Comparison of ENCODE assay signal across 14 cellular contexts in the genomic region with DNA sequence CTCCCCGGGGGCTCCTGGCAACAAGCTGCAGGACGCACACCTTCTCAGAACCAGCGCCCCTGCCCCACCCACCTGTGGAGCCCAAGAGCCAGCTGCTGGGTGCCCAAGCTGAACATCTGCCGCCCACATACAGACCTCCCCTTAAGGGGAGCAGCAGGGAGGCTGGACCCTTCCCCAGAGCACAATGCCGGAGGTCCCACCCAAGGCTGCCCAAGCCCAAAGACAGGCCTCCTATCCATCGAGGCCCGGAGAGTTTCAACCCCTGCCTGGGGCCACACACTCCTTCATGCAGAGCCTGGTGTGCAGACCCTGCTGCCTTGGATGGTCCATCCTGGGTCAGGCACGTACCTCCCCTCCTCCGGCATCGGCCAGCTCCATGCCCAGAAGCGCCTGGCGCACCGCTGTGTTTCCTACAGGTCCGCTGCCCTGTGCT. TPM values are rescaled to one million over a fixed set of nuclear protein-coding genes. Genes with fewer than 3 reads are reported as not detected.
DNase-seq lines count a peak whose midpoint lies in the region; ATAC-seq and TF ChIP-seq lines count a peak whose summit lies in the region.
"Had no signal": no experiment of that assay in that cellular context is flagged by ENCODE, and none has a peak within 500 bp of the region (broad histone marks: within the 10 kb centered on the region; RNA-seq: fewer than 3 reads in every experiment).

No MANE protein-coding gene starts in this region.

- no peak for ATAC-seq in Right ventricle myocardium inferior
- no peak for ATAC-seq in left cardiac atrium

- intact Hi-C loops in Right ventricle myocardium inferior (cut with DNase I) = loop anchor here (5.0 kb wide), 1 partner anchor 84 kb away; no protein-coding TSS in a partner anchor
- intact Hi-C loops in left cardiac atrium (cut with DNase I) = no loop called here
- intact Hi-C loops in left ventricle myocardium inferior (cut with micrococcal nuclease) = no loop called here
- intact Hi-C loops in sigmoid colon (cut with DNase I) = no loop called here

- H3K27ac ChIP-seq in left ventricle myocardium inferior (replicated peaks) (peak overlapping the region; percentile 98), sigmoid colon (peak overlapping the region in 2 of 4 donors; percentile 75 to 87)

- H3K36me3 ChIP-seq in left ventricle myocardium inferior (no peaks in the 10 kb centered on the region), sigmoid colon (no peaks in the 10 kb centered on the region)

- TF ChIP-seq POLR2A in sigmoid colon (IDR thresholded peaks at IDR 0.05) = no peak

- WGBS in sigmoid colon, 2 donors = 88 to 94% methylated on average over 14 of the region's 14 CpGs

- H3K4me3 ChIP-seq in left ventricle myocardium inferior (peak overlapping the region; percentile 69), sigmoid colon (no peak overlapping the region)

- no peak for TF ChIP-seq EP300 in sigmoid colon (IDR thresholded peaks at IDR 0.05)

- H3K27me3 ChIP-seq in left ventricle myocardium inferior (ENCODE audit: low read depth) (no peaks in the 10 kb centered on the region), sigmoid colon (no peaks in the 10 kb centered on the region)

- no peaks in the 10 kb centered on the region for H3K9me3 ChIP-seq in left ventricle myocardium inferior (replicated peaks)
- H3K9me3 ChIP-seq in sigmoid colon = no peaks in the 10 kb centered on the region

- DNase-seq in Right ventricle myocardium inferior (ENCODE audit: missing footprints) (peak; percentile 65), left cardiac atrium (no peak), left ventricle myocardium inferior (no peak), sigmoid colon (peak; percentile 57), NCI-H2029 treated with DMSO at 0.1 percent for 48 hours (lab: John Stamatoyannopoulos, UW) (no peak), NCI-H1417 (lab: John Stamatoyannopoulos, UW) (no peak), globus pallidus (ENCODE audit: low spot score) (no peak)
- DNase-seq in stimulated activated CD4-positive, alpha-beta T cell treated with anti-CD3 and anti-CD28 coated beads, Interleukin-15, amount 100 ng/mL, for 24 hours = no peak
- DNase-seq: activated CD4-positive, alpha-beta T cell treated with anti-CD3 and anti-CD28 coated beads, Interleukin-2, amount 10 ng/mL, durations not matched to agents 7 days and 5 days; activated T-cell treated with anti-CD3 and anti-CD28 coated beads for 4 hours; DMS 273 treated with DMSO at 0.1 percent for 48 hours; HFFc6; NCI-H524 treated with DMSO at 0.1 percent for 48 hours; substantia nigra had no signal

- H3K4me1 ChIP-seq in left ventricle myocardium inferior (peaks cover 74% of the 10 kb centered on the region), sigmoid colon (peaks cover 0 to 50% (median 30%) of the 10 kb centered on the region in 4 donors)

- TF ChIP-seq CTCF in left ventricle myocardium inferior (IDR thresholded peaks at IDR 0.05; ENCODE audit: borderline replicate concordance) (no peak), sigmoid colon (IDR thresholded peaks at IDR 0.05) (no peak)

RNA-seq across cellular contexts. Expression of gene VIPR2, which starts 48.7 kb away (rescaled TPM):
- total RNA-seq in Right ventricle myocardium inferior (17.0 TPM), left cardiac atrium (1 to 10 TPM; 6.3 to 8.5 TPM), left ventricle myocardium inferior (17.5 TPM), sigmoid colon (10 to 100 TPM; 11.7 to 21.4 (median 15.7) TPM)
- polyA plus RNA-seq in sigmoid colon = 1 to 10 TPM in 2 of 3 donors, under 1 TPM in 1; 0.23 to 3.0 (median 2.4) TPM
- total RNA-seq: activated CD4-positive, alpha-beta T cell treated with anti-CD3 and anti-CD28 coated beads, Interleukin-2, amount 10 ng/mL, durations not matched to agents 7 days and 5 days; HFFc6 had no signal

Comparison
In these comparisons a context has a peak if more than half of its experiments do, and no peak if none do; other contexts are left out.
1. DNase-seq: peak in Right ventricle myocardium inferior (single experiment) and sigmoid colon (single experiment); none in left cardiac atrium (single experiment), left ventricle myocardium inferior (single experiment), NCI-H2029 treated with DMSO at 0.1 percent for 48 hours (single experiment), NCI-H1417 (0 of 3), globus pallidus (single experiment) and stimulated activated CD4-positive, alpha-beta T cell treated with anti-CD3 and anti-CD28 coated beads, Interleukin-15, amount 100 ng/mL, for 24 hours (single experiment).